9 cellular contexts compared by ENCODE assay signal in genomic region chr11:69055598-69056516, GRCh38. TPM values are rescaled to one million over a fixed set of nuclear protein-coding genes. Genes with fewer than 3 reads are reported as not detected.
DNase-seq lines count a peak whose midpoint lies in the region; ATAC-seq, FAIRE-seq and TF ChIP-seq lines count a peak whose summit lies in the region.
"Had no signal": no experiment of that assay in that cellular context is flagged by ENCODE, and none has a peak within 500 bp of the region (broad histone marks: within the 10 kb centered on the region; RNA-seq: fewer than 3 reads in every experiment).

No MANE protein-coding gene starts in this region.

- H3K9ac ChIP-seq in kidney (ENCODE audit: low read length in 2 of 2), result no peak overlapping the region

- no peak for TF ChIP-seq POLR2A in prostate gland (IDR thresholded peaks at IDR 0.05)

- ATAC-seq in GM18870 (IDR thresholded peaks at IDR 0.05; ENCODE audit: unreplicated experiment) (peak; percentile 84), HG02642 (IDR thresholded peaks at IDR 0.05; ENCODE audit: poor library complexity, unreplicated experiment) (peak; percentile 81)

- H3K4me1 ChIP-seq in kidney (ENCODE audit: control insufficient read depth in 1 of 2, insufficient read depth in 1 of 2, low read depth in 1 of 2, low read length in 2 of 2) (peaks cover 10 to 28% of the 10 kb centered on the region in 2 donors), prostate gland (replicated peaks) (peaks cover 7% of the 10 kb centered on the region)

- 86% methylated on average over 19 of the region's 22 CpGs for WGBS in prostate gland

- H3K27ac ChIP-seq in kidney (ENCODE audit: low read depth in 2 of 2, low read length in 2 of 2) (peak overlapping the region; percentile 23 to 47), prostate gland (no peak overlapping the region)
- H3K27ac ChIP-seq: SK-N-MC had no signal

- H3K4me3 ChIP-seq in kidney (ENCODE audit: low read length in 2 of 2) (no peak overlapping the region), prostate gland (no peak overlapping the region)
- H3K4me3 ChIP-seq: SK-N-MC had no signal

- no peaks in the 10 kb centered on the region for H3K9me3 ChIP-seq in kidney (ENCODE audit: control insufficient read depth in 1 of 2, low read length in 2 of 2)
- H3K9me3 ChIP-seq in prostate gland, result no peaks in the 10 kb centered on the region

- no peak for FAIRE-seq in kidney (lab: Jason Lieb, UNC)

- no peaks in the 10 kb centered on the region for H3K27me3 ChIP-seq in prostate gland (replicated peaks; ENCODE audit: insufficient read depth)

- TF ChIP-seq CTCF in kidney (IDR thresholded peaks at IDR 0.05; ENCODE audit: borderline replicate concordance, extremely low read depth, insufficient read depth) (no peak), prostate gland (IDR thresholded peaks at IDR 0.05) (no peak)

- DNase-seq in NOMO-1 treated with DMSO at 0.1 percent for 48 hours (lab: John Stamatoyannopoulos, UW; ENCODE audit: unreplicated experiment) (peak; percentile 94), kidney (peak; percentile 83), prostate gland (ENCODE audit: low spot score) (no peak), iPS-NIHi7 (ENCODE audit: extremely low spot score) (no peak), cortex of kidney (lab: John Stamatoyannopoulos, UW) (no peak), NCI-H2029 (lab: John Stamatoyannopoulos, UW) (no peak)

- intact Hi-C loops in kidney (cut with DNase I), result no loop called here
- intact Hi-C loops in prostate gland (cut with DNase I), result no loop called here

- peaks cover 10 to 20% of the 10 kb centered on the region in 2 donors for H3K36me3 ChIP-seq in kidney (ENCODE audit: control insufficient read depth in 1 of 2, insufficient read depth in 2 of 2, low read length in 2 of 2)
- H3K36me3 ChIP-seq in prostate gland, result no peaks in the 10 kb centered on the region

RNA-seq across cellular contexts. Expression of gene TPCN2, which starts 7.1 kb away (rescaled TPM):
- total RNA-seq in kidney, result 22.4 TPM
- polyA plus RNA-seq in kidney (ENCODE audit: insufficient read depth, low read depth, low replicate concordance), result 12.9 TPM
- total RNA-seq in prostate gland, result 10 to 100 TPM; 17.6 to 31.0 TPM

RNA-seq across cellular contexts. Expression of gene MRGPRF, which starts 42.8 kb away (rescaled TPM):
- 9.3 TPM for total RNA-seq in kidney
- 19.0 TPM for polyA plus RNA-seq in kidney (ENCODE audit: insufficient read depth, low read depth, low replicate concordance)
- 10 to 100 TPM; 20.0 to 53.3 TPM for total RNA-seq in prostate gland

Comparison
In these comparisons a context has a peak if more than half of its experiments do, and no peak if none do; other contexts are left out.
1. DNase-seq: peak in NOMO-1 treated with DMSO at 0.1 percent for 48 hours (single experiment) and kidney (single experiment); none in prostate gland (single experiment), iPS-NIHi7 (single experiment), cortex of kidney (single experiment) and NCI-H2029 (single experiment).
2. H3K27ac ChIP-seq: peak in kidney (2 of 2); none in prostate gland (0 of 2).